ENCODE assay signal across 1 cellular context in the genomic region with DNA sequence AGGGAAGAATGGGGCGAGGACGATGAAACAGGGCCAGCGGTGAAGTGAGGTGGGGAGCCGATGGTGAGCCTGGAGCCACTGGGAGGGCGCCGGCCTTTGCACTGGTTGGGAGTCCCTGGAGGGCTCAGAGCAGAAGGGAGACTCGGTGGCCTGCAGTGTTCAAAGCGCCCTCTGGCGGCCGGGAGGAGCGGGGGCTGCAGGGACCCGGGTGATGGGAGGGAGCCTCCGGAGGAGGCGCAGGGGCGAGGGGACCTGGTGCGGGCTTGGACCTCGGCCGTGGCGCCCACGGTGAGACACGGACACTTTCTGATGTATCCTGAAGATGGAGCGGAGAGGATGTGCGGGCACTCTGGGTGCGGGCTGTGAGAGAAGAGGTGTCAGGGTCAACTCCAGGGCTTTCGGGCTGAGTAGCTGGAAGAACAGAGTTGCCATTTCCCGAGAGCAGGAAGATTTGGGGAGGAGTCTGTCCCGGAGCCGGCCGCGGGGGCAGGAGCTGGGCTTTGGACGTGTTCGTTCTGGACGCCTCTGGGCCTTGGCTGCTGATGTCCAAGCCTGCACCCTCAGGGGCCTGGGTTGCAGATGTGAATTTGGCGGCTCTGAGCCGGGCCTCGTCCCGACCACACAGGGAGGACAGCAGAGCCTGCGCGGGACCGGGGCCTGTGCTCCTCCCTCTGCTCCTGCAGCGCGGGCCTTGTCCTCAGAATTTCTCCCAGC.
TF ChIP-seq lines count a peak whose summit lies in the region.

No MANE protein-coding gene starts in this region.

TF ChIP-seq in HepG2, 621 proteins besides CTCF, POLR2A, EP300 and RAD21 (continued from another document and continues in another):
- TF ChIP-seq, protein P1, sequence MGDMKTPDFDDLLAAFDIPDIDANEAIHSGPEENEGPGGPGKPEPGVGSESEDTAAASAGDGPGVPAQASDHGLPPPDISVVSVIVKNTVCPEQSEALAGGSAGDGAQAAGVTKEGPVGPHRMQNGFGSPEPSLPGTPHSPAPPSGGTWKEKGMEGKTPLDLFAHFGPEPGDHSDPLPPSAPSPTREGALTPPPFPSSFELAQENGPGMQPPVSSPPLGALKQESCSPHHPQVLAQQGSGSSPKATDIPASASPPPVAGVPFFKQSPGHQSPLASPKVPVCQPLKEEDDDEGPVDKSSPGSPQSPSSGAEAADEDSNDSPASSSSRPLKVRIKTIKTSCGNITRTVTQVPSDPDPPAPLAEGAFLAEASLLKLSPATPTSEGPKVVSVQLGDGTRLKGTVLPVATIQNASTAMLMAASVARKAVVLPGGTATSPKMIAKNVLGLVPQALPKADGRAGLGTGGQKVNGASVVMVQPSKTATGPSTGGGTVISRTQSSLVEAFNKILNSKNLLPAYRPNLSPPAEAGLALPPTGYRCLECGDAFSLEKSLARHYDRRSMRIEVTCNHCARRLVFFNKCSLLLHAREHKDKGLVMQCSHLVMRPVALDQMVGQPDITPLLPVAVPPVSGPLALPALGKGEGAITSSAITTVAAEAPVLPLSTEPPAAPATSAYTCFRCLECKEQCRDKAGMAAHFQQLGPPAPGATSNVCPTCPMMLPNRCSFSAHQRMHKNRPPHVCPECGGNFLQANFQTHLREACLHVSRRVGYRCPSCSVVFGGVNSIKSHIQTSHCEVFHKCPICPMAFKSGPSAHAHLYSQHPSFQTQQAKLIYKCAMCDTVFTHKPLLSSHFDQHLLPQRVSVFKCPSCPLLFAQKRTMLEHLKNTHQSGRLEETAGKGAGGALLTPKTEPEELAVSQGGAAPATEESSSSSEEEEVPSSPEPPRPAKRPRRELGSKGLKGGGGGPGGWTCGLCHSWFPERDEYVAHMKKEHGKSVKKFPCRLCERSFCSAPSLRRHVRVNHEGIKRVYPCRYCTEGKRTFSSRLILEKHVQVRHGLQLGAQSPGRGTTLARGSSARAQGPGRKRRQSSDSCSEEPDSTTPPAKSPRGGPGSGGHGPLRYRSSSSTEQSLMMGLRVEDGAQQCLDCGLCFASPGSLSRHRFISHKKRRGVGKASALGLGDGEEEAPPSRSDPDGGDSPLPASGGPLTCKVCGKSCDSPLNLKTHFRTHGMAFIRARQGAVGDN (CRISPR knock-in tag; IDR thresholded peaks at IDR 0.05) = peak; percentile 52; the same call in 1 of the 2 replicates
- TF ChIP-seq ZFY (CRISPR knock-in tag; IDR thresholded peaks at IDR 0.05) (0 out of 2 replicates have a peak, but pooled peaks have one; percentile 19), ZNF350 (CRISPR knock-in tag; IDR thresholded peaks at IDR 0.05; ENCODE audit: borderline replicate concordance, low read depth) (peak; percentile 31; the same call in 1 of the 2 replicates), GABPB1 (CRISPR knock-in tag; IDR thresholded peaks at IDR 0.05) (peak; percentile 65), HCFC1 (IDR thresholded peaks at IDR 0.05; ENCODE audit: low read depth, low read length) (no peak), TEAD3 (CRISPR knock-in tag; optimal IDR thresholded peaks at IDR 0.05; ENCODE audit: borderline replicate concordance) (peak; percentile 47), ASH2L (IDR thresholded peaks at IDR 0.05; ENCODE audit: insufficient read length, low read depth, low read length) (no peak), ZNF746 (CRISPR knock-in tag; IDR thresholded peaks at IDR 0.05) (no peak), ZNF501 (CRISPR knock-in tag; IDR thresholded peaks at IDR 0.05) (0 out of 2 replicates have a peak, but pooled peaks have one; percentile 23), HNRNPH1 (optimal IDR thresholded peaks at IDR 0.05; ENCODE audit: low read depth, low read length) (no peak), NCOA1 (CRISPR knock-in tag; IDR thresholded peaks at IDR 0.05) (no peak), XRCC5 (optimal IDR thresholded peaks at IDR 0.05; ENCODE audit: low read length) (peak; percentile 93), NAIF1 (CRISPR knock-in tag; IDR thresholded peaks at IDR 0.05; ENCODE audit: borderline replicate concordance) (no peak), SCMH1 (CRISPR knock-in tag; IDR thresholded peaks at IDR 0.05; ENCODE audit: borderline replicate concordance) (no peak), RARG (CRISPR knock-in tag; IDR thresholded peaks at IDR 0.05; ENCODE audit: low read depth) (no peak), KDM2A (CRISPR knock-in tag; IDR thresholded peaks at IDR 0.05; ENCODE audit: borderline replicate concordance, low read depth) (peak; percentile 59; the same call in 1 of the 2 replicates), CHD4 (IDR thresholded peaks at IDR 0.05; ENCODE audit: borderline replicate concordance, low read length) (no peak), HNF4A (CRISPR knock-in tag; IDR thresholded peaks at IDR 0.05) (0 out of 2 replicates have a peak, but pooled peaks have one; percentile 22), KAT8 (CRISPR knock-in tag; IDR thresholded peaks at IDR 0.05) (peak; percentile 57; the same call in 1 of the 2 replicates), ATF1 (CRISPR knock-in tag; IDR thresholded peaks at IDR 0.05) (no peak), ZSCAN21 (CRISPR knock-in tag; IDR thresholded peaks at IDR 0.05; ENCODE audit: borderline replicate concordance) (no peak), ZNF326 (CRISPR knock-in tag; IDR thresholded peaks at IDR 0.05; ENCODE audit: borderline replicate concordance) (no peak), KDM3A (CRISPR knock-in tag; IDR thresholded peaks at IDR 0.05; ENCODE audit: low read depth) (0 out of 2 replicates have a peak, but pooled peaks have one; percentile 28), ZNF567 (CRISPR knock-in tag; IDR thresholded peaks at IDR 0.05; ENCODE audit: borderline replicate concordance) (0 out of 2 replicates have a peak, but pooled peaks have one; percentile 41), U2AF1 (optimal IDR thresholded peaks at IDR 0.05; ENCODE audit: low read depth, low read length) (peak; percentile 56), REL (CRISPR knock-in tag; conservative IDR thresholded peaks at IDR 0.05) (no peak), THAP11 (CRISPR knock-in tag; IDR thresholded peaks at IDR 0.05) (peak; percentile 52; the same call in 1 of the 2 replicates), ZNF788 (CRISPR knock-in tag; IDR thresholded peaks at IDR 0.05; ENCODE audit: borderline replicate concordance) (0 out of 2 replicates have a peak, but pooled peaks have one; percentile 39), MAZ (IDR thresholded peaks at IDR 0.05; ENCODE audit: borderline replicate concordance, low read depth, low read length) (peak; percentile 87; the same call in 1 of the 2 replicates), MAZ (CRISPR knock-in tag; IDR thresholded peaks at IDR 0.05; ENCODE audit: low read depth) (no peak), ZBTB3 (CRISPR knock-in tag; IDR thresholded peaks at IDR 0.05; ENCODE audit: borderline replicate concordance, low read depth) (no peak), ZNF432 (CRISPR knock-in tag; IDR thresholded peaks at IDR 0.05; ENCODE audit: borderline replicate concordance) (no peak)
- TF ChIP-seq, protein P2, sequence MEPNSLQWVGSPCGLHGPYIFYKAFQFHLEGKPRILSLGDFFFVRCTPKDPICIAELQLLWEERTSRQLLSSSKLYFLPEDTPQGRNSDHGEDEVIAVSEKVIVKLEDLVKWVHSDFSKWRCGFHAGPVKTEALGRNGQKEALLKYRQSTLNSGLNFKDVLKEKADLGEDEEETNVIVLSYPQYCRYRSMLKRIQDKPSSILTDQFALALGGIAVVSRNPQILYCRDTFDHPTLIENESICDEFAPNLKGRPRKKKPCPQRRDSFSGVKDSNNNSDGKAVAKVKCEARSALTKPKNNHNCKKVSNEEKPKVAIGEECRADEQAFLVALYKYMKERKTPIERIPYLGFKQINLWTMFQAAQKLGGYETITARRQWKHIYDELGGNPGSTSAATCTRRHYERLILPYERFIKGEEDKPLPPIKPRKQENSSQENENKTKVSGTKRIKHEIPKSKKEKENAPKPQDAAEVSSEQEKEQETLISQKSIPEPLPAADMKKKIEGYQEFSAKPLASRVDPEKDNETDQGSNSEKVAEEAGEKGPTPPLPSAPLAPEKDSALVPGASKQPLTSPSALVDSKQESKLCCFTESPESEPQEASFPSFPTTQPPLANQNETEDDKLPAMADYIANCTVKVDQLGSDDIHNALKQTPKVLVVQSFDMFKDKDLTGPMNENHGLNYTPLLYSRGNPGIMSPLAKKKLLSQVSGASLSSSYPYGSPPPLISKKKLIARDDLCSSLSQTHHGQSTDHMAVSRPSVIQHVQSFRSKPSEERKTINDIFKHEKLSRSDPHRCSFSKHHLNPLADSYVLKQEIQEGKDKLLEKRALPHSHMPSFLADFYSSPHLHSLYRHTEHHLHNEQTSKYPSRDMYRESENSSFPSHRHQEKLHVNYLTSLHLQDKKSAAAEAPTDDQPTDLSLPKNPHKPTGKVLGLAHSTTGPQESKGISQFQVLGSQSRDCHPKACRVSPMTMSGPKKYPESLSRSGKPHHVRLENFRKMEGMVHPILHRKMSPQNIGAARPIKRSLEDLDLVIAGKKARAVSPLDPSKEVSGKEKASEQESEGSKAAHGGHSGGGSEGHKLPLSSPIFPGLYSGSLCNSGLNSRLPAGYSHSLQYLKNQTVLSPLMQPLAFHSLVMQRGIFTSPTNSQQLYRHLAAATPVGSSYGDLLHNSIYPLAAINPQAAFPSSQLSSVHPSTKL (CRISPR knock-in tag; IDR thresholded peaks at IDR 0.05) = peak; percentile 29; the same call in 1 of the 2 replicates
- TF ChIP-seq, protein P3, sequence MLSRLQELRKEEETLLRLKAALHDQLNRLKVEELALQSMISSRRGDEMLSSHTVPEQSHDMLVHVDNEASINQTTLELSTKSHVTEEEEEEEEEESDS (CRISPR knock-in tag; IDR thresholded peaks at IDR 0.05; ENCODE audit: borderline replicate concordance) = no peak
- TF ChIP-seq, protein P4, sequence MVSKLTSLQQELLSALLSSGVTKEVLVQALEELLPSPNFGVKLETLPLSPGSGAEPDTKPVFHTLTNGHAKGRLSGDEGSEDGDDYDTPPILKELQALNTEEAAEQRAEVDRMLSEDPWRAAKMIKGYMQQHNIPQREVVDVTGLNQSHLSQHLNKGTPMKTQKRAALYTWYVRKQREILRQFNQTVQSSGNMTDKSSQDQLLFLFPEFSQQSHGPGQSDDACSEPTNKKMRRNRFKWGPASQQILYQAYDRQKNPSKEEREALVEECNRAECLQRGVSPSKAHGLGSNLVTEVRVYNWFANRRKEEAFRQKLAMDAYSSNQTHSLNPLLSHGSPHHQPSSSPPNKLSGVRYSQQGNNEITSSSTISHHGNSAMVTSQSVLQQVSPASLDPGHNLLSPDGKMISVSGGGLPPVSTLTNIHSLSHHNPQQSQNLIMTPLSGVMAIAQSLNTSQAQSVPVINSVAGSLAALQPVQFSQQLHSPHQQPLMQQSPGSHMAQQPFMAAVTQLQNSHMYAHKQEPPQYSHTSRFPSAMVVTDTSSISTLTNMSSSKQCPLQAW (CRISPR knock-in tag; IDR thresholded peaks at IDR 0.05) = peak; percentile 53
- TF ChIP-seq, protein P5, sequence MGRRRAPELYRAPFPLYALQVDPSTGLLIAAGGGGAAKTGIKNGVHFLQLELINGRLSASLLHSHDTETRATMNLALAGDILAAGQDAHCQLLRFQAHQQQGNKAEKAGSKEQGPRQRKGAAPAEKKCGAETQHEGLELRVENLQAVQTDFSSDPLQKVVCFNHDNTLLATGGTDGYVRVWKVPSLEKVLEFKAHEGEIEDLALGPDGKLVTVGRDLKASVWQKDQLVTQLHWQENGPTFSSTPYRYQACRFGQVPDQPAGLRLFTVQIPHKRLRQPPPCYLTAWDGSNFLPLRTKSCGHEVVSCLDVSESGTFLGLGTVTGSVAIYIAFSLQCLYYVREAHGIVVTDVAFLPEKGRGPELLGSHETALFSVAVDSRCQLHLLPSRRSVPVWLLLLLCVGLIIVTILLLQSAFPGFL (CRISPR knock-in tag; IDR thresholded peaks at IDR 0.05) = no peak
- TF ChIP-seq, protein P6, sequence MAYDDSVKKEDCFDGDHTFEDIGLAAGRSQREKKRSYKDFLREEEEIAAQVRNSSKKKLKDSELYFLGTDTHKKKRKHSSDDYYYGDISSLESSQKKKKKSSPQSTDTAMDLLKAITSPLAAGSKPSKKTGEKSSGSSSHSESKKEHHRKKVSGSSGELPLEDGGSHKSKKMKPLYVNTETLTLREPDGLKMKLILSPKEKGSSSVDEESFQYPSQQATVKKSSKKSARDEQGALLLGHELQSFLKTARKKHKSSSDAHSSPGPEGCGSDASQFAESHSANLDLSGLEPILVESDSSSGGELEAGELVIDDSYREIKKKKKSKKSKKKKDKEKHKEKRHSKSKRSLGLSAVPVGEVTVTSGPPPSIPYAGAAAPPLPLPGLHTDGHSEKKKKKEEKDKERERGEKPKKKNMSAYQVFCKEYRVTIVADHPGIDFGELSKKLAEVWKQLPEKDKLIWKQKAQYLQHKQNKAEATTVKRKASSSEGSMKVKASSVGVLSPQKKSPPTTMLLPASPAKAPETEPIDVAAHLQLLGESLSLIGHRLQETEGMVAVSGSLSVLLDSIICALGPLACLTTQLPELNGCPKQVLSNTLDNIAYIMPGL (CRISPR knock-in tag; IDR thresholded peaks at IDR 0.05; ENCODE audit: borderline replicate concordance in 1 of 2, low read depth in 1 of 2) = peak; percentile 72 to 74
- TF ChIP-seq, protein P7, sequence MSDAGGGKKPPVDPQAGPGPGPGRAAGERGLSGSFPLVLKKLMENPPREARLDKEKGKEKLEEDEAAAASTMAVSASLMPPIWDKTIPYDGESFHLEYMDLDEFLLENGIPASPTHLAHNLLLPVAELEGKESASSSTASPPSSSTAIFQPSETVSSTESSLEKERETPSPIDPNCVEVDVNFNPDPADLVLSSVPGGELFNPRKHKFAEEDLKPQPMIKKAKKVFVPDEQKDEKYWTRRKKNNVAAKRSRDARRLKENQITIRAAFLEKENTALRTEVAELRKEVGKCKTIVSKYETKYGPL (CRISPR knock-in tag; IDR thresholded peaks at IDR 0.05) = no peak
- TF ChIP-seq, protein P8, sequence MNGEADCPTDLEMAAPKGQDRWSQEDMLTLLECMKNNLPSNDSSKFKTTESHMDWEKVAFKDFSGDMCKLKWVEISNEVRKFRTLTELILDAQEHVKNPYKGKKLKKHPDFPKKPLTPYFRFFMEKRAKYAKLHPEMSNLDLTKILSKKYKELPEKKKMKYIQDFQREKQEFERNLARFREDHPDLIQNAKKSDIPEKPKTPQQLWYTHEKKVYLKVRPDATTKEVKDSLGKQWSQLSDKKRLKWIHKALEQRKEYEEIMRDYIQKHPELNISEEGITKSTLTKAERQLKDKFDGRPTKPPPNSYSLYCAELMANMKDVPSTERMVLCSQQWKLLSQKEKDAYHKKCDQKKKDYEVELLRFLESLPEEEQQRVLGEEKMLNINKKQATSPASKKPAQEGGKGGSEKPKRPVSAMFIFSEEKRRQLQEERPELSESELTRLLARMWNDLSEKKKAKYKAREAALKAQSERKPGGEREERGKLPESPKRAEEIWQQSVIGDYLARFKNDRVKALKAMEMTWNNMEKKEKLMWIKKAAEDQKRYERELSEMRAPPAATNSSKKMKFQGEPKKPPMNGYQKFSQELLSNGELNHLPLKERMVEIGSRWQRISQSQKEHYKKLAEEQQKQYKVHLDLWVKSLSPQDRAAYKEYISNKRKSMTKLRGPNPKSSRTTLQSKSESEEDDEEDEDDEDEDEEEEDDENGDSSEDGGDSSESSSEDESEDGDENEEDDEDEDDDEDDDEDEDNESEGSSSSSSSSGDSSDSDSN (CRISPR knock-in tag; IDR thresholded peaks at IDR 0.05) = peak; percentile 54; the same call in 1 of the 2 replicates
- TF ChIP-seq, protein P9, sequence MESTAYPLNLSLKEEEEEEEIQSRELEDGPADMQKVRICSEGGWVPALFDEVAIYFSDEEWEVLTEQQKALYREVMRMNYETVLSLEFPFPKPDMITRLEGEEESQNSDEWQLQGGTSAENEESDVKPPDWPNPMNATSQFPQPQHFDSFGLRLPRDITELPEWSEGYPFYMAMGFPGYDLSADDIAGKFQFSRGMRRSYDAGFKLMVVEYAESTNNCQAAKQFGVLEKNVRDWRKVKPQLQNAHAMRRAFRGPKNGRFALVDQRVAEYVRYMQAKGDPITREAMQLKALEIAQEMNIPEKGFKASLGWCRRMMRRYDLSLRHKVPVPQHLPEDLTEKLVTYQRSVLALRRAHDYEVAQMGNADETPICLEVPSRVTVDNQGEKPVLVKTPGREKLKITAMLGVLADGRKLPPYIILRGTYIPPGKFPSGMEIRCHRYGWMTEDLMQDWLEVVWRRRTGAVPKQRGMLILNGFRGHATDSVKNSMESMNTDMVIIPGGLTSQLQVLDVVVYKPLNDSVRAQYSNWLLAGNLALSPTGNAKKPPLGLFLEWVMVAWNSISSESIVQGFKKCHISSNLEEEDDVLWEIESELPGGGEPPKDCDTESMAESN (CRISPR knock-in tag; conservative IDR thresholded peaks at IDR 0.05) = 0 out of 2 replicates have a peak, but pooled peaks have one; percentile 26
